22 cellular contexts compared by ENCODE assay signal in the genomic region with DNA sequence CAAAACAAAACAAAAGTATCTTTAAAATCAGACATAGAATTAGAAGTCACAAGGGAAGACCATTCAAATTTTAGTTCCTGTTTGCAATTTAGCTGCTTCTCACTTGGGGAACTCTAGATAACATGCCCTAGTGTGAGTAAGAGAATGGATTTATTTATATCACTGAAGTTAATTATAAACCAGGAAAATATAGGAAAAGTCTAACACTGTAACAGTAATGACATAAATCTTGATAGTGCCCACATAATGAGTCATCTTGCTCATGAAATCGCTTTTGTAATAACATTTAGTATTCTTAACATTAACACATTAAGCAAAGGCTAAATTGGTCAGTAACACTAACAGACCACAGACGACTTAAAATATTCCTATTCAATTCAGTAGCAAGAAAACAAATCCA.
"Had no signal": no experiment of that assay in that cellular context is flagged by ENCODE, and none has a peak within 500 bp of the region (broad histone marks: within the 10 kb centered on the region; RNA-seq: fewer than 3 reads in every experiment).

No MANE protein-coding gene starts in this region.

- H3K27me3 ChIP-seq: ascending aorta, body of pancreas, Peyer's patch had no signal

- H3K4me1 ChIP-seq: ascending aorta, body of pancreas, Peyer's patch had no signal

- H3K27ac ChIP-seq: ascending aorta, body of pancreas, Peyer's patch had no signal

- H3K9me3 ChIP-seq: ascending aorta, Peyer's patch had no signal

- H3K36me3 ChIP-seq: ascending aorta, Peyer's patch had no signal

- H3K4me3 ChIP-seq: ascending aorta, body of pancreas, Peyer's patch had no signal

- ATAC-seq: activated CD8-positive, alpha-beta T cell treated with anti-CD3 and anti-CD28 coated beads, Interleukin-2, amount 10 ng/mL, durations not matched to agents 7 days and 5 days; activated naive CD4-positive, alpha-beta T cell treated with anti-CD3 and anti-CD28 coated beads, Interleukin-2, amount 50 U/mL, for 72 hours; activated naive CD8-positive, alpha-beta T cell treated with anti-CD3 and anti-CD28 coated beads, Interleukin-2, amount 50 U/mL, for 24 hours; body of pancreas had no signal

- DNase-seq: activated CD4-positive, alpha-beta T cell treated with anti-CD3 and anti-CD28 coated beads for 48 hours; activated CD4-positive, alpha-beta T cell treated with anti-CD3 and anti-CD28 coated beads, Interleukin-2, amount 50 U/mL, for 4 hours; activated CD4-positive, CD25-positive, alpha-beta regulatory T cell treated with anti-CD3 and anti-CD28 coated beads, Interleukin-2, amount 50 U/mL, for 72 hours; activated CD8-positive, alpha-beta T cell treated with anti-CD3 and anti-CD28 coated beads, Interleukin-2, amount 10 ng/mL, durations not matched to agents 7 days and 5 days; activated effector memory CD4-positive, alpha-beta T cell treated with Interleukin-2 at 50 U/mL for 16 hours; activated naive CD4-positive, alpha-beta T cell treated with Interleukin-2 at 50 U/mL for 16 hours; activated naive CD8-positive, alpha-beta T cell treated with anti-CD3 and anti-CD28 coated beads, Interleukin-2, amount 50 U/mL, for 24 hours; activated T-cell treated with anti-CD3 and anti-CD28 coated beads, Interleukin-2, amount 50 U/mL, for 24 hours; amniotic stem cell; body of pancreas; NCI-H1048; NCI-H1417; NCI-H1930; NCI-H2171 treated with DMSO at 0.1 percent for 48 hours; NCI-H226; NCI-H510A; NCI-H526 treated with DMSO at 0.1 percent for 48 hours; NCI-H82; Peyer's patch; SHP77 treated with DMSO at 0.1 percent for 48 hours had no signal
